In the genomic region with DNA sequence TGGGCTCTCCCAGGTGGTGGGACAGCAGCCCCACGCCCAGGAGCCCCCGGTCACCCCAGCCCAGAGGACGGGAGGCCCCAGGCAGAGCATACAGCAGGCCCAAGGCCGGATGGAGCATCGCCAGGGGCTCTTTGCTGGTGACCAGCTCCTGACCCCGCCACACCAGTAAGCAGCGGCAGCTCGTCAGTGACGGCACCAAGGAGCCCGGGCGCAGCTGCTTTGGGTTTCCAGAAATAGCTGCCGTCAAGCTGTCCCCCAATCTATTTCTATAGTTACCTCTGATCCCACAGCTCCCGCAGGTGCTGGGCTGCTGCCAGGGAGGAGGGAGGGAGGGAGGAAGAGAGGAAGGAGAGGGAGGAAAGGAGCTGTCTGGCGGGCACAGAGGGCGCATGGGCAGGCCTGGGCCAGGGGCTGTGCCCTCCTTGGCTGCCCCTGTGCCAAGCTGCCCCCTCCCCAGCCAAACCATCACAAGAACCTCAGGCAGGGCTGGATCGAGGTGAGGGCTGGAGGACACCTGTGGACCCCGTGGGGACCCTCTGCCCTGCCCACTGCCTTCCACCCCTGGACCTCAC, we compare ENCODE assay signal across 15 cellular contexts. TPM values are rescaled to one million over a fixed set of nuclear protein-coding genes. Genes with fewer than 3 reads are reported as not detected.
A peak's percentile ranks its signal among the peaks of the same experiment; 100 is the strongest.
DNase-seq lines count a peak whose midpoint lies in the region; ATAC-seq and TF ChIP-seq lines count a peak whose summit lies in the region.
"Had no signal": no experiment of that assay in that cellular context is flagged by ENCODE, and none has a peak within 500 bp of the region (broad histone marks: within the 10 kb centered on the region; RNA-seq: fewer than 3 reads in every experiment).

No MANE protein-coding gene starts in this region.

- no peak for TF ChIP-seq CTCF in Caco-2 (IDR thresholded peaks at IDR 0.05; ENCODE audit: insufficient read depth in 1 of 2, low read depth in 1 of 2, low read length in 1 of 2, severe bottlenecking in 1 of 2, unreplicated experiment in 1 of 2)

- DNase-seq in DMS 273 treated with DMSO at 0.1 percent for 48 hours (lab: John Stamatoyannopoulos, UW) (peak; percentile 58), NCI-H524 treated with DMSO at 0.1 percent for 48 hours (lab: John Stamatoyannopoulos, UW) (peak; percentile 38), cardiac septum (ENCODE audit: low spot score) (peak; percentile 86), pons (ENCODE audit: low spot score) (peak; percentile 22), Caco-2 (no peak)
- DNase-seq in stimulated activated CD8-positive, alpha-beta memory T cell treated with anti-CD3 and anti-CD28 coated beads, Interleukin-4, amount 100 ng/mL, for 48 hours: no peak
- DNase-seq: activated CD8-positive, alpha-beta T cell treated with anti-CD3 and anti-CD28 coated beads, Interleukin-2, amount 10 ng/mL, durations not matched to agents 7 days and 5 days; activated naive CD4-positive, alpha-beta T cell treated with Interleukin-2 at 50 U/mL for 16 hours; HFFc6; immature natural killer cell; NCI-H2029; T1000 had no signal

- H3K9me3 ChIP-seq in Caco-2: no peaks in the 10 kb centered on the region

- no peak overlapping the region for H3K4me3 Mint-ChIP-seq in Caco-2 (ENCODE audit: unreplicated experiment)
- H3K4me3 Mint-ChIP-seq: activated CD8-positive, alpha-beta T cell treated with anti-CD3 and anti-CD28 coated beads, Interleukin-2, amount 10 ng/mL, durations not matched to agents 7 days and 5 days; B cell; HFFc6; immature natural killer cell had no signal

- ATAC-seq in GM18519 (IDR thresholded peaks at IDR 0.05; ENCODE audit: low FRiP score, unreplicated experiment) (no peak), GM19467 (IDR thresholded peaks at IDR 0.05; ENCODE audit: unreplicated experiment) (no peak)
- ATAC-seq: activated CD8-positive, alpha-beta T cell treated with anti-CD3 and anti-CD28 coated beads, Interleukin-2, amount 10 ng/mL, durations not matched to agents 7 days and 5 days had no signal

- POLR2A ChIA-PET in Caco-2 (lab: Charles Lee): no interaction called here

- H3K4me1 ChIP-seq in Caco-2: no peaks in the 10 kb centered on the region

- no peaks in the 10 kb centered on the region for H3K36me3 ChIP-seq in Caco-2 (ENCODE audit: control insufficient read depth, insufficient read depth, low read length)

- no peaks in the 10 kb centered on the region for H3K27me3 ChIP-seq in Caco-2 (replicated peaks; ENCODE audit: control insufficient read depth, insufficient read depth, low read length)

- intact Hi-C loops in cardiac septum (cut with DNase I): no loop called here
- intact Hi-C loops in Caco-2 (cut with micrococcal nuclease; ENCODE audit: unreplicated experiment): no loop called here

- no TSS peak for BruUV-seq in Caco-2 (replicated peaks; lab: Mats Ljungman, UMichigan)

- peaks cover 6% of the 10 kb centered on the region for H3K36me3 Mint-ChIP-seq in Caco-2 (ENCODE audit: insufficient read depth, unreplicated experiment)
- H3K36me3 Mint-ChIP-seq: immature natural killer cell had no signal

- no peaks in the 10 kb centered on the region for H3K27me3 Mint-ChIP-seq in Caco-2 (ENCODE audit: insufficient read depth, unreplicated experiment)

- CTCF ChIA-PET in Caco-2 (lab: Charles Lee): interaction anchor here (0.8 kb wide), 1 partner anchor 62 kb away, joined by 3 read pairs; no protein-coding TSS in a partner anchor

- H3K4me3 ChIP-seq in Caco-2 (ENCODE audit: low read depth, low read length): no peak overlapping the region

- no peaks in the 10 kb centered on the region for H3K9me3 Mint-ChIP-seq in Caco-2 (ENCODE audit: unreplicated experiment)
- H3K9me3 Mint-ChIP-seq: HFFc6, immature natural killer cell had no signal

- no peaks in the 10 kb centered on the region for H3K4me1 Mint-ChIP-seq in Caco-2 (ENCODE audit: low read depth, unreplicated experiment)
- H3K4me1 Mint-ChIP-seq: B cell, immature natural killer cell had no signal

- no peak overlapping the region for H3K27ac Mint-ChIP-seq in Caco-2 (ENCODE audit: unreplicated experiment)
- H3K27ac Mint-ChIP-seq: activated CD8-positive, alpha-beta T cell treated with anti-CD3 and anti-CD28 coated beads, Interleukin-2, amount 10 ng/mL, durations not matched to agents 7 days and 5 days; B cell; HFFc6; immature natural killer cell had no signal

RNA-seq across cellular contexts. Expression of a gene that starts 10.8 kb away (rescaled TPM):
- total RNA-seq in cardiac septum (4.4 TPM), Caco-2 (2022) (11.0 and 14.8 TPM in 2 replicates)

RNA-seq across cellular contexts. Expression of a gene that starts 30.2 kb away (rescaled TPM):
- total RNA-seq in cardiac septum: 30.5 TPM
- total RNA-seq in Caco-2 (2022): 24.9 and 26.6 TPM in 2 replicates

Comparison
In these comparisons a context has a peak if more than half of its experiments do, and no peak if none do; other contexts are left out.
1. DNase-seq: peak in DMS 273 treated with DMSO at 0.1 percent for 48 hours (single experiment), NCI-H524 treated with DMSO at 0.1 percent for 48 hours (single experiment), cardiac septum (single experiment) and pons (single experiment); none in Caco-2 (0 of 2) and stimulated activated CD8-positive, alpha-beta memory T cell treated with anti-CD3 and anti-CD28 coated beads, Interleukin-4, amount 100 ng/mL, for 48 hours (single experiment).